8 cellular contexts compared by ENCODE assay signal in the genomic region with DNA sequence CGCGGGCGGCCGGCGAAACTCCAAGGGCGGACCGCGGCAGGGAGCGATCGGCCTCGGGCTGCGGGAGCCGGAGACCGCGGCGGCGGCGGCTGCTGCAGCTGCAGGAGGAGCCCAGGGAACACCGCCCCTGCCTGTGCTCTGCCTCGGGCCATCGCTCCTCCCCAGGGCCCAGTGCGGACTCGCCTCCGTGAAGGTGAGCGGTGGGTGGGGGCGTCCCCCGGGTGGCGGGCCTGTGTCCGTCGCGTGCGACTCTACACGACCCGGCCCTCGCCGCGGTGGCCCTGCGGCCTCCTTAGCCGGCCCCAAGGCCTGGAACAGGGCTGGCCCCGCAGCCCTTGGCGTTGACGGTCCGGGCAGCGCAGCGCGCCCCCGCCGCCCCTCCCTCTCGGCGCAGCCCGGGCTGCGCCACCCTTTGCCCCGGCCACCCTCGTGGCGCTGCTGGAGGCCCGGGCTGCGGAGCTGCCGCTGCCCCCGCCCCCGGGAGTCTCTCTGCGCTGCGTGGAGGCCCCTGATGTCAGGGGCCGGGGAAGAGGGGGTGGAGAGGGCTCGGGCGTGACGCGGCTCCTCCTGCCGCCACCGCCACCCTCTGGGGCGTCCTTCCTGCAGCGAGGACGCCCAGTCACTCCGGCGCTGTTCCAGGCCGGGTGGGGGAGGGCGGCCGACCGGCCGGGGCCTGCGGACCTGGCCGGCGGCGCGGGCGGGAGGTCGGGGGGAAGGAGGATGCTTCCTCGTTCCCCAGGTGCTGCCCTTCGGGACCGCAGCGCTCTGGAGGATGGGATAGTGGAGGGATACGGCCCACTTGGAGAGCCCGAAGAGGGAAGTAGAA. TPM values are rescaled to one million over a fixed set of nuclear protein-coding genes. Genes with fewer than 3 reads are reported as not detected.
DNase-seq lines count a peak whose midpoint lies in the region; ATAC-seq and TF ChIP-seq lines count a peak whose summit lies in the region.

No MANE protein-coding gene starts in this region.

- H3K9me3 ChIP-seq in heart right ventricle = no peaks in the 10 kb centered on the region
- no peaks in the 10 kb centered on the region for H3K9me3 ChIP-seq in prostate gland

- TF ChIP-seq POLR2A in GM19099 (IDR thresholded peaks at IDR 0.05; ENCODE audit: extremely low read depth, insufficient read length, low read depth) = peak; percentile 9
- peak; percentile 24 for TF ChIP-seq POLR2A in prostate gland (IDR thresholded peaks at IDR 0.05)

- H3K4me3 ChIP-seq in heart right ventricle (peak overlapping the region; percentile 87 to 100 (median 97)), prostate gland (peak overlapping the region; percentile 99), urinary bladder (ENCODE audit: low read depth, low read length) (peak overlapping the region; percentile 92)

- TF ChIP-seq CTCF in heart right ventricle (IDR thresholded peaks at IDR 0.05) (peak in 1 of 9 donors; percentile 5), prostate gland (IDR thresholded peaks at IDR 0.05) (no peak)

- intact Hi-C loops in heart right ventricle (cut with DNase I) = loop anchor here in 9 of 10 donors (1.0 to 10.0 kb wide), 6 partner anchors 69 to 229 kb away; a partner anchor contains a TSS
- intact Hi-C loops in prostate gland (cut with DNase I) = loop anchor here (2.0 to 10.0 kb wide), 3 partner anchors 77 to 434 kb away; a partner anchor contains a TSS

- H3K9me3 Mint-ChIP-seq in activated naive CD4-positive, alpha-beta T cell treated with anti-CD3 and anti-CD28 coated beads, Interleukin-2, amount 50 U/mL, for 72 hours = no peaks in the 10 kb centered on the region

- H3K27ac ChIP-seq in heart right ventricle = peak overlapping the region; percentile 84 to 99 (median 98)
- peak overlapping the region; percentile 90 to 91 for H3K27ac ChIP-seq in prostate gland
- peak overlapping the region; percentile 93 for H3K27ac ChIP-seq in urinary bladder (ENCODE audit: low read depth)

- peaks cover 0 to 37% (median 19%) of the 10 kb centered on the region in 9 donors for H3K36me3 ChIP-seq in heart right ventricle
- H3K36me3 ChIP-seq in prostate gland = peaks cover 0 to 4% of the 10 kb centered on the region in 2 donors
- no peaks in the 10 kb centered on the region for H3K36me3 ChIP-seq in urinary bladder (ENCODE audit: insufficient read depth)

- peaks cover 12 to 14% of the 10 kb centered on the region in 2 donors for H3K36me3 Mint-ChIP-seq in activated naive CD4-positive, alpha-beta T cell treated with anti-CD3 and anti-CD28 coated beads, Interleukin-2, amount 50 U/mL, for 72 hours

- DNase-seq in AG20443 (ENCODE audit: low spot score) (peak; percentile 86), SK-N-DZ (ENCODE audit: low spot score) (peak; percentile 28), heart right ventricle (peak; percentile 63 to 77), prostate gland (ENCODE audit: low spot score) (peak; percentile 23)
- DNase-seq in activated naive CD4-positive, alpha-beta T cell treated with anti-CD3 and anti-CD28 coated beads, Interleukin-2, amount 50 U/mL, for 72 hours (ENCODE audit: low spot score in 2 of 2) = peak; percentile 58 to 79

- no peaks in the 10 kb centered on the region for H3K27me3 ChIP-seq in heart right ventricle
- no peaks in the 10 kb centered on the region for H3K27me3 ChIP-seq in prostate gland (replicated peaks; ENCODE audit: insufficient read depth)

- H3K27ac Mint-ChIP-seq in activated naive CD4-positive, alpha-beta T cell treated with anti-CD3 and anti-CD28 coated beads, Interleukin-2, amount 50 U/mL, for 72 hours = peak overlapping the region; percentile 62 to 95

- WGBS in heart right ventricle, 2 donors = 1% methylated on average over 56 to 92 of the region's 92 CpGs
- WGBS in prostate gland = under 1% methylated on average over 86 of the region's 92 CpGs
- under 1% methylated on average over 92 of the region's 92 CpGs for WGBS in urinary bladder

- peak; percentile 63 for ATAC-seq in HG03354 (IDR thresholded peaks at IDR 0.05; ENCODE audit: poor library complexity, severe bottlenecking, unreplicated experiment)
- peak; percentile 65 to 76 for ATAC-seq in activated naive CD4-positive, alpha-beta T cell treated with anti-CD3 and anti-CD28 coated beads, Interleukin-2, amount 50 U/mL, for 72 hours
- peak; percentile 78 to 89 (median 84) for ATAC-seq in heart right ventricle

- H3K4me1 ChIP-seq in heart right ventricle (peaks cover 3 to 53% (median 42%) of the 10 kb centered on the region in 9 donors), prostate gland (replicated peaks) (peaks cover 21% of the 10 kb centered on the region), urinary bladder (ENCODE audit: insufficient read depth) (no peaks in the 10 kb centered on the region)

RNA-seq across cellular contexts. Expression of a gene that starts 0.5 kb away (rescaled TPM):
- polyA plus RNA-seq in SK-N-DZ (2014; cell fraction: cytosol; rRNA removed) = 23.6 and 26.4 TPM in 2 replicates
- 12.4 and 18.6 TPM in 2 replicates for polyA plus RNA-seq in SK-N-DZ (2014; cell fraction: nucleus; rRNA removed)
- 10 to 100 TPM; 24.3 to 25.5 TPM for total RNA-seq in activated naive CD4-positive, alpha-beta T cell treated with anti-CD3 and anti-CD28 coated beads, Interleukin-2, amount 50 U/mL, for 72 hours
- 100 to 1,000 TPM in 2 of 10 donors, 10 to 100 TPM in 8; 73.4 to 105 (median 83.5) TPM for total RNA-seq in heart right ventricle
- 10 to 100 TPM; 45.3 to 46.1 TPM for polyA plus RNA-seq in heart right ventricle
- 10 to 100 TPM; 29.9 to 33.0 TPM for total RNA-seq in prostate gland
- 16.8 TPM for total RNA-seq in urinary bladder
- polyA plus RNA-seq in urinary bladder = 38.5 TPM

Comparison
In these comparisons a context has a peak if more than half of its experiments do, and no peak if none do; other contexts are left out.
1. Peak in every context shown above with its lines: DNase-seq, ATAC-seq, H3K4me3 ChIP-seq and H3K27ac ChIP-seq.
2. DNase-seq: peak in every context shown above with its lines; median percentile 86 in AG20443; 70 in heart right ventricle; 68 in activated naive CD4-positive, alpha-beta T cell treated with anti-CD3 and anti-CD28 coated beads, Interleukin-2, amount 50 U/mL, for 72 hours; 28 in SK-N-DZ; 23 in prostate gland.